In the genomic region with DNA sequence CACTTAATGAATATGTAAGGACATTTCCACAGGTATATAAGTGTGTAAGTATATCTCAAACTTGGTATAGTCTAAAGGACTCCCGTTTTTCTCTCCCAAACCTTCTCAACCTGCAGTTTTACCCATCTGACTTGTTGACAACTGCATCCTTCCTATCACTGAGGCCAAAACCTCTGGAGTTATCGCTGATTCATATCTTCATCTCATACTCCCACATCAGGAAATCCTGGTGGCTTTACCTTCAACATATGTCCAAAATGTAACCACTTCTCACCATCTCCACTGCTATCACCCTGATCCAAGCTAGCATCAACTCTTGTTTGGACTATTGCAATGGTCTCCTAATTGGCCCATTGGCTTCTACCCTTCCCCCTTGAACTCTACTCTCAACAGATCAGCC, we compare ENCODE assay signal across 27 cellular contexts.
"Had no signal": no experiment of that assay in that cellular context is flagged by ENCODE, and none has a peak within 500 bp of the region (broad histone marks: within the 10 kb centered on the region; RNA-seq: fewer than 3 reads in every experiment).

No MANE protein-coding gene starts in this region.

- H3K27ac Mint-ChIP-seq: immature natural killer cell; naive thymus-derived CD8-positive, alpha-beta T cell; nephron; stimulated activated memory B cell treated with anti-CD40 and anti-IgM and Interleukin-4, amounts not matched to agents 10 μg/mL and 1 μg/mL and 100 μg/mL, for 72 hours had no signal

- H3K9me3 Mint-ChIP-seq: immature natural killer cell; naive thymus-derived CD8-positive, alpha-beta T cell; nephron; neural crest cell; stimulated activated memory B cell treated with anti-CD40 and anti-IgM and Interleukin-4, amounts not matched to agents 10 μg/mL and 1 μg/mL and 100 μg/mL, for 72 hours had no signal

- DNase-seq: hypothalamus; immature natural killer cell; kidney; left colon; left lung; lower lobe of right lung; mammary epithelial cell; mesenchymal stem cell; naive thymus-derived CD8-positive, alpha-beta T cell; nucleus accumbens; pancreas; posterior cingulate gyrus; retina; right cardiac atrium; sigmoid colon; small intestine; spleen; stimulated activated CD4-positive, alpha-beta T cell treated with anti-CD3 and anti-CD28 coated beads, Interleukin-4, amount 100 ng/mL, for 24 hours; stimulated activated naive CD4-positive, alpha-beta T cell treated with Interleukin-2 at 50 U/mL for 16 hours; tibial artery; trophoblast cell; upper lobe of right lung had no signal

- ATAC-seq: left colon; left lung; lower lobe of right lung; naive thymus-derived CD8-positive, alpha-beta T cell; pancreas; right cardiac atrium; stimulated activated memory B cell treated with anti-CD40 and anti-IgM and Interleukin-4, amounts not matched to agents 10 μg/mL and 1 μg/mL and 100 μg/mL, for 72 hours; upper lobe of right lung had no signal

- H3K4me3 Mint-ChIP-seq: immature natural killer cell; naive thymus-derived CD8-positive, alpha-beta T cell; nephron; neural crest cell; stimulated activated memory B cell treated with anti-CD40 and anti-IgM and Interleukin-4, amounts not matched to agents 10 μg/mL and 1 μg/mL and 100 μg/mL, for 72 hours had no signal

- FAIRE-seq: islet of Langerhans, kidney, pancreas, small intestine, urothelium cell line had no signal

- H3K27me3 Mint-ChIP-seq: naive thymus-derived CD8-positive, alpha-beta T cell; stimulated activated memory B cell treated with anti-CD40 and anti-IgM and Interleukin-4, amounts not matched to agents 10 μg/mL and 1 μg/mL and 100 μg/mL, for 72 hours had no signal

- H3K4me1 Mint-ChIP-seq: nephron, neural crest cell had no signal
